ENCODE assay signal across 2 cellular contexts in the genomic region with DNA sequence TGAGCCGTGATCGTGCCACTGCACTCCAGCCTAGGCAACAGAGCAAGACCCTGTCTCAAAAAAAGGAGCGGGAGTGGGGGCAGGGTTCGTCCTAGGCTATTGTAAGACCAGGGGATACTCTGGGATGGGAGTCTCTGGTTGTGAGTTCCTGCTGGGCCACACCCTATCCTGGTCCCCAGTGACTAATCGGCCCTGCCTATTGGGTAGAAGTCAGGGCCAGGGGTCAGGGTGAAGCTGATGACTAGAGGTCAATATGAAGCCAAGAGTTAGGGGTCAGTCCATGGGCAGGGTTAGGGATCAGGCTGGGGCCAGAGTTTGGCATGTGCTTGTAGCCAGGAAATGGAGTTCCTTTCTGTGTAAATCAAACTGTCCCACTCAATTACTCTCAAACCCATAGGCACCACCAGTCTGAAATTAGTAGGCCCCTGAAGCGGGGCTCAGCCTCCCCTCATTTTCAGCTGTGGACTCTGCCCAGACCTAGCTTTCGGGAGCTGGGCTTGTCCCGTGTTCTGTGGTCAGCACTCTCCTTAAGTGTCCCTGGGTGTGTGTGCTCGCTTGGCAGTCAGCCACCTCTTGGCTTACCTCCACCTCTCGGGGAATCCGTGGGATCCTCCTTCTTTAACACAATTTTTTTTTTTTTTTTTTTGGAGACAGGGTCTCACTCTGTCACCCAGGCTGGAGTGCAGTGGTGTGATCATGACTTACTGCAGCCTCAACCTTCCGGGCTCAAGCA.
TF ChIP-seq lines count a peak whose summit lies in the region.

No MANE protein-coding gene starts in this region.

TF ChIP-seq in HCT116, 20 proteins besides CTCF, POLR2A, EP300 and RAD21:
- TF ChIP-seq TCF7L2 (IDR thresholded peaks at IDR 0.05; ENCODE audit: borderline replicate concordance, extremely low read depth, insufficient read depth, insufficient read length) (no peak), SRF (IDR thresholded peaks at IDR 0.05; ENCODE audit: low read depth) (no peak), JUND (IDR thresholded peaks at IDR 0.05) (no peak), SIN3A (IDR thresholded peaks at IDR 0.05; ENCODE audit: low read depth) (no peak), EGR1 (IDR thresholded peaks at IDR 0.05; ENCODE audit: low read depth) (no peak), ELF1 (IDR thresholded peaks at IDR 0.05; ENCODE audit: borderline replicate concordance, low read depth) (no peak), EZH2phosphoT487 (IDR thresholded peaks at IDR 0.05; ENCODE audit: borderline replicate concordance) (no peak), FOSL1 (IDR thresholded peaks at IDR 0.05; ENCODE audit: low read depth) (no peak), POLR2AphosphoS5 (IDR thresholded peaks at IDR 0.05; ENCODE audit: low read depth, low read length) (no peak), EZH2 (IDR thresholded peaks at IDR 0.05) (no peak), YY1 (IDR thresholded peaks at IDR 0.05; ENCODE audit: extremely low read depth, insufficient replicate concordance, low read depth, low read length) (no peak), ZNF274 (IDR thresholded peaks at IDR 0.05; ENCODE audit: low read depth, low read length) (no peak)
- TF ChIP-seq, protein P1, sequence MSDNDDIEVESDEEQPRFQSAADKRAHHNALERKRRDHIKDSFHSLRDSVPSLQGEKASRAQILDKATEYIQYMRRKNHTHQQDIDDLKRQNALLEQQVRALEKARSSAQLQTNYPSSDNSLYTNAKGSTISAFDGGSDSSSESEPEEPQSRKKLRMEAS (IDR thresholded peaks at IDR 0.05), result no peak
- TF ChIP-seq, protein P2, sequence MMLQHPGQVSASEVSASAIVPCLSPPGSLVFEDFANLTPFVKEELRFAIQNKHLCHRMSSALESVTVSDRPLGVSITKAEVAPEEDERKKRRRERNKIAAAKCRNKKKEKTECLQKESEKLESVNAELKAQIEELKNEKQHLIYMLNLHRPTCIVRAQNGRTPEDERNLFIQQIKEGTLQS (IDR thresholded peaks at IDR 0.05), result no peak
- TF ChIP-seq, protein P3, sequence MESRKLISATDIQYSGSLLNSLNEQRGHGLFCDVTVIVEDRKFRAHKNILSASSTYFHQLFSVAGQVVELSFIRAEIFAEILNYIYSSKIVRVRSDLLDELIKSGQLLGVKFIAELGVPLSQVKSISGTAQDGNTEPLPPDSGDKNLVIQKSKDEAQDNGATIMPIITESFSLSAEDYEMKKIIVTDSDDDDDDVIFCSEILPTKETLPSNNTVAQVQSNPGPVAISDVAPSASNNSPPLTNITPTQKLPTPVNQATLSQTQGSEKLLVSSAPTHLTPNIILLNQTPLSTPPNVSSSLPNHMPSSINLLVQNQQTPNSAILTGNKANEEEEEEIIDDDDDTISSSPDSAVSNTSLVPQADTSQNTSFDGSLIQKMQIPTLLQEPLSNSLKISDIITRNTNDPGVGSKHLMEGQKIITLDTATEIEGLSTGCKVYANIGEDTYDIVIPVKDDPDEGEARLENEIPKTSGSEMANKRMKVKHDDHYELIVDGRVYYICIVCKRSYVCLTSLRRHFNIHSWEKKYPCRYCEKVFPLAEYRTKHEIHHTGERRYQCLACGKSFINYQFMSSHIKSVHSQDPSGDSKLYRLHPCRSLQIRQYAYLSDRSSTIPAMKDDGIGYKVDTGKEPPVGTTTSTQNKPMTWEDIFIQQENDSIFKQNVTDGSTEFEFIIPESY (IDR thresholded peaks at IDR 0.05; ENCODE audit: extremely low read depth, insufficient replicate concordance, low read length), result no peak
- TF ChIP-seq, protein P4, sequence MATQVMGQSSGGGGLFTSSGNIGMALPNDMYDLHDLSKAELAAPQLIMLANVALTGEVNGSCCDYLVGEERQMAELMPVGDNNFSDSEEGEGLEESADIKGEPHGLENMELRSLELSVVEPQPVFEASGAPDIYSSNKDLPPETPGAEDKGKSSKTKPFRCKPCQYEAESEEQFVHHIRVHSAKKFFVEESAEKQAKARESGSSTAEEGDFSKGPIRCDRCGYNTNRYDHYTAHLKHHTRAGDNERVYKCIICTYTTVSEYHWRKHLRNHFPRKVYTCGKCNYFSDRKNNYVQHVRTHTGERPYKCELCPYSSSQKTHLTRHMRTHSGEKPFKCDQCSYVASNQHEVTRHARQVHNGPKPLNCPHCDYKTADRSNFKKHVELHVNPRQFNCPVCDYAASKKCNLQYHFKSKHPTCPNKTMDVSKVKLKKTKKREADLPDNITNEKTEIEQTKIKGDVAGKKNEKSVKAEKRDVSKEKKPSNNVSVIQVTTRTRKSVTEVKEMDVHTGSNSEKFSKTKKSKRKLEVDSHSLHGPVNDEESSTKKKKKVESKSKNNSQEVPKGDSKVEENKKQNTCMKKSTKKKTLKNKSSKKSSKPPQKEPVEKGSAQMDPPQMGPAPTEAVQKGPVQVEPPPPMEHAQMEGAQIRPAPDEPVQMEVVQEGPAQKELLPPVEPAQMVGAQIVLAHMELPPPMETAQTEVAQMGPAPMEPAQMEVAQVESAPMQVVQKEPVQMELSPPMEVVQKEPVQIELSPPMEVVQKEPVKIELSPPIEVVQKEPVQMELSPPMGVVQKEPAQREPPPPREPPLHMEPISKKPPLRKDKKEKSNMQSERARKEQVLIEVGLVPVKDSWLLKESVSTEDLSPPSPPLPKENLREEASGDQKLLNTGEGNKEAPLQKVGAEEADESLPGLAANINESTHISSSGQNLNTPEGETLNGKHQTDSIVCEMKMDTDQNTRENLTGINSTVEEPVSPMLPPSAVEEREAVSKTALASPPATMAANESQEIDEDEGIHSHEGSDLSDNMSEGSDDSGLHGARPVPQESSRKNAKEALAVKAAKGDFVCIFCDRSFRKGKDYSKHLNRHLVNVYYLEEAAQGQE (IDR thresholded peaks at IDR 0.05; ENCODE audit: low read depth), result no peak

TF ChIP-seq in HepG2, 621 proteins besides CTCF, POLR2A, EP300 and RAD21:
- TF ChIP-seq NR2F6 (IDR thresholded peaks at IDR 0.05) (0 out of 2 replicates have a peak, but pooled peaks have one; percentile 15), NR2F6 (CRISPR knock-in tag; IDR thresholded peaks at IDR 0.05) (no peak), AGO1 (IDR thresholded peaks at IDR 0.05; ENCODE audit: low read depth, low read length, poor library complexity, severe bottlenecking) (no peak)
